ENCODE assay signal across 2 cellular contexts in the genomic region with DNA sequence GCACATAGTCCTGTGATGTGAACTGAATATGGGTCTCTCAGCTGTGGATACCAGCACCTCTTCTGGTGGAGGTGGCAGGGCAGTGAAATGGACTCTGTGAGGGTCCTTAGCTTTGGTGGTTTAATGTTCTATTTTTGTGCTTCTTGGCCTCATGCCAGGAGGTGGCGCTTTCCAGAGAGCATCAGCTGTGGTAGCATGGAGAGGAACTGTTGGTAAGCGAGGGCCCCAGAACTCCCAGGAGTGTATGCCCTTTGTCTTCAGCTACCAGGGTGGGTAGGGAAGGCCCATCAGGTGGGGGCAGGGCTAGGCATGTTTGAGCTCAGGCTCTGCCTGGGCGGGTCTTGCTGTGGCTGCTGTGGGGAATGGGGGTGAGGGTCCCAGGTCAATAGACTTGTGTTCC.
TF ChIP-seq lines count a peak whose summit lies in the region.

No MANE protein-coding gene starts in this region.

TF ChIP-seq in K562, 482 proteins besides CTCF, POLR2A, EP300 and RAD21:
- TF ChIP-seq SREBF2 (CRISPR knock-in tag; IDR thresholded peaks at IDR 0.05) (no peak), NFIC (IDR thresholded peaks at IDR 0.05) (peak; percentile 75)

TF ChIP-seq in HepG2, 621 proteins besides CTCF, POLR2A, EP300 and RAD21:
- TF ChIP-seq SP5 (CRISPR knock-in tag; IDR thresholded peaks at IDR 0.05; ENCODE audit: borderline replicate concordance, low read depth) (no peak), ERF (CRISPR knock-in tag; IDR thresholded peaks at IDR 0.05) (no peak), HHEX (CRISPR knock-in tag; IDR thresholded peaks at IDR 0.05) (no peak), PPARG (CRISPR knock-in tag; conservative IDR thresholded peaks at IDR 0.05) (no peak)
- TF ChIP-seq, protein P1, sequence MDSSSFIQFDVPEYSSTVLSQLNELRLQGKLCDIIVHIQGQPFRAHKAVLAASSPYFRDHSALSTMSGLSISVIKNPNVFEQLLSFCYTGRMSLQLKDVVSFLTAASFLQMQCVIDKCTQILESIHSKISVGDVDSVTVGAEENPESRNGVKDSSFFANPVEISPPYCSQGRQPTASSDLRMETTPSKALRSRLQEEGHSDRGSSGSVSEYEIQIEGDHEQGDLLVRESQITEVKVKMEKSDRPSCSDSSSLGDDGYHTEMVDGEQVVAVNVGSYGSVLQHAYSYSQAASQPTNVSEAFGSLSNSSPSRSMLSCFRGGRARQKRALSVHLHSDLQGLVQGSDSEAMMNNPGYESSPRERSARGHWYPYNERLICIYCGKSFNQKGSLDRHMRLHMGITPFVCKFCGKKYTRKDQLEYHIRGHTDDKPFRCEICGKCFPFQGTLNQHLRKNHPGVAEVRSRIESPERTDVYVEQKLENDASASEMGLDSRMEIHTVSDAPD (CRISPR knock-in tag; IDR thresholded peaks at IDR 0.05), result no peak
